1 cellular context compared by ENCODE assay signal in the genomic region with DNA sequence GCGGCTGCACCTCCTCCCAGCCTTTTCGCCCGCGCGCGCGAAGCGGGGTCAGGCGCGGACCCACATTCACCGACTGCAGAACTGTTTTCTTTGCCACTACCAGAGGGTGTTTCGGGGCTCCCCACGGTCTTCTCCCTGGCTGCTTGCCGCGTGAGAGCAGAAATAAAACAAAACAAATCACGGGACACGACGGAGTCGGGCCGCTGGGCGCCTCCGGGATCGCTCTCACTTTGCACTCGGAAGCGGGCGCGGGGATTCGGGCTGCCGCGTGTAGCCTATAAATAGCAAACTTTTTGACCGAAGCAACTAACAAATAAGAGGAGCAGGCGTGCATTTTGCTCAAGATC.
TF ChIP-seq lines count a peak whose summit lies in the region.

No MANE protein-coding gene starts in this region.

TF ChIP-seq in GM23338, 12 proteins besides CTCF, POLR2A, EP300 and RAD21 (continued from another document):
- TF ChIP-seq REST (IDR thresholded peaks at IDR 0.05; ENCODE audit: unreplicated experiment), result no peak
- no peak for TF ChIP-seq ZNF331 (CRISPR knock-in tag; IDR thresholded peaks at IDR 0.05; ENCODE audit: low read depth)
- TF ChIP-seq, protein P1, sequence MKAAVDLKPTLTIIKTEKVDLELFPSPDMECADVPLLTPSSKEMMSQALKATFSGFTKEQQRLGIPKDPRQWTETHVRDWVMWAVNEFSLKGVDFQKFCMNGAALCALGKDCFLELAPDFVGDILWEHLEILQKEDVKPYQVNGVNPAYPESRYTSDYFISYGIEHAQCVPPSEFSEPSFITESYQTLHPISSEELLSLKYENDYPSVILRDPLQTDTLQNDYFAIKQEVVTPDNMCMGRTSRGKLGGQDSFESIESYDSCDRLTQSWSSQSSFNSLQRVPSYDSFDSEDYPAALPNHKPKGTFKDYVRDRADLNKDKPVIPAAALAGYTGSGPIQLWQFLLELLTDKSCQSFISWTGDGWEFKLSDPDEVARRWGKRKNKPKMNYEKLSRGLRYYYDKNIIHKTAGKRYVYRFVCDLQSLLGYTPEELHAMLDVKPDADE (IDR thresholded peaks at IDR 0.05), result no peak
